In the genomic region with DNA sequence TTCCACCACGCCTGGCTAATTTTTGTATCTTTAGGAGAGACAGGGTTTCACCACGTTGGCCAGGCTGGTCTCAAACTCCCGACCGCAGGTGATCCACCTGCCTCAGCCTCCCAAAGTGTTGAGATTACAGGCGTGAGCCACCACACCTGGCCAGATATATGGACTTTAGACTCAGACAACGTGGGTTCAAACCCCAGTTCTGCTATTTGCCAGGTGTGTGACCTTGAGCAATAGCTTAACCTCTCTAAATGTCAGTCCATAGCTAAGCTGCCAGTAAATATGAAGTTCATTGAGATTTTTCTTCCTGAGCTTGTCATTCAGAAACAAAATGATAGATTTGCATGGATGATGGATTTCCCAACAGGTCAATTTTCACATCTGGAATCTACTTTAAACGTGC, we compare ENCODE assay signal across 3 cellular contexts. TPM values are rescaled to one million over a fixed set of nuclear protein-coding genes. Genes with fewer than 3 reads are reported as not detected.
"Had no signal": no experiment of that assay in that cellular context is flagged by ENCODE, and none has a peak within 500 bp of the region (broad histone marks: within the 10 kb centered on the region; RNA-seq: fewer than 3 reads in every experiment).

No MANE protein-coding gene starts in this region.

RNA-seq across cellular contexts. Expression of gene ENPEP, which starts 0.9 kb away (rescaled TPM):
- total RNA-seq: HepG2, HT1080, SK-MEL-5 had no signal
- polyA plus RNA-seq: HepG2 had no signal
